ENCODE assay signal across 11 cellular contexts in genomic region chr10:70494536-70494935, GRCh38. TPM values are rescaled to one million over a fixed set of nuclear protein-coding genes. Genes with fewer than 3 reads are reported as not detected.
DNase-seq lines count a peak whose midpoint lies in the region; ATAC-seq, FAIRE-seq and TF ChIP-seq lines count a peak whose summit lies in the region.
"Had no signal": no experiment of that assay in that cellular context is flagged by ENCODE, and none has a peak within 500 bp of the region (broad histone marks: within the 10 kb centered on the region; RNA-seq: fewer than 3 reads in every experiment).

No MANE protein-coding gene starts in this region.

- DNase-seq in heart right ventricle, result no peak
- DNase-seq in right atrium auricular region (ENCODE audit: low spot score), result no peak
- no peak for DNase-seq in Peyer's patch
- DNase-seq in transverse colon, result no peak
- no peak for DNase-seq in HTR-8/SVneo (ENCODE audit: insufficient read length, low spot score)
- DNase-seq in stimulated activated naive CD4-positive, alpha-beta T cell (lab: John Stamatoyannopoulos, UW), result no peak
- DNase-seq: SJCRH30 had no signal

- H3K27ac ChIP-seq in heart right ventricle (peak overlapping the region in 9 of 10 donors; percentile 8 to 64 (median 24)), right atrium auricular region (no peak overlapping the region), Peyer's patch (peak overlapping the region; percentile 17 to 78 (median 50)), transverse colon (peak overlapping the region; percentile 35 to 53 (median 46))
- H3K27ac ChIP-seq: C4-2B, SJCRH30 had no signal

- H3K4me3 ChIP-seq in heart right ventricle (peak overlapping the region in 1 of 10 donors; percentile 2), right atrium auricular region (no peak overlapping the region), Peyer's patch (no peak overlapping the region), iPS-15b (ENCODE audit: low read depth, low read length) (no peak overlapping the region), transverse colon (no peak overlapping the region)
- H3K4me3 ChIP-seq: SJCRH30 had no signal

- H3K36me3 ChIP-seq in heart right ventricle, result peaks cover 0 to 7% (median 0%) of the 10 kb centered on the region in 9 donors
- H3K36me3 ChIP-seq in right atrium auricular region, result no peaks in the 10 kb centered on the region
- no peaks in the 10 kb centered on the region for H3K36me3 ChIP-seq in Peyer's patch
- H3K36me3 ChIP-seq in iPS-15b (ENCODE audit: control insufficient read depth, insufficient read depth, low read length), result no peaks in the 10 kb centered on the region
- no peaks in the 10 kb centered on the region for H3K36me3 ChIP-seq in transverse colon
- H3K36me3 ChIP-seq: SJCRH30 had no signal

- no peak for TF ChIP-seq CTCF in heart right ventricle (IDR thresholded peaks at IDR 0.05)
- TF ChIP-seq CTCF in right atrium auricular region (IDR thresholded peaks at IDR 0.05), result no peak
- TF ChIP-seq CTCF in Peyer's patch (IDR thresholded peaks at IDR 0.05), result no peak
- TF ChIP-seq CTCF in transverse colon (IDR thresholded peaks at IDR 0.05), result no peak

- FAIRE-seq in HTR-8/SVneo (lab: Jason Lieb, UNC), result no peak

- intact Hi-C loops in heart right ventricle (cut with DNase I) (no loop called here), transverse colon (cut with DNase I; ENCODE audit: low total_unique reads) (no loop called here)

- H3K27me3 ChIP-seq in heart right ventricle, result no peaks in the 10 kb centered on the region
- no peaks in the 10 kb centered on the region for H3K27me3 ChIP-seq in right atrium auricular region
- H3K27me3 ChIP-seq in Peyer's patch, result no peaks in the 10 kb centered on the region
- no peaks in the 10 kb centered on the region for H3K27me3 ChIP-seq in iPS-15b (ENCODE audit: control insufficient read depth, insufficient read depth, low read length)
- no peaks in the 10 kb centered on the region for H3K27me3 ChIP-seq in transverse colon
- H3K27me3 ChIP-seq: SJCRH30 had no signal

- TF ChIP-seq POLR2A in Peyer's patch (IDR thresholded peaks at IDR 0.05) (no peak), transverse colon (IDR thresholded peaks at IDR 0.05) (no peak)

- in situ Hi-C loops in transverse colon (cut with MboI; ENCODE audit: low pct_ligation_motif_present in 1 of 4, low pct_unique_long_range_greater_than_20kb in 1 of 4, low sequenced_read_pairs in 3 of 4), result no loop called here

- 59 to 72% methylated on average over 8 of the region's 8 CpGs for WGBS in heart right ventricle, 2 donors
- 57 to 66% methylated on average over 4 to 8 of the region's 8 CpGs for WGBS in transverse colon (ENCODE audit: low coverage in 1 of 2), 2 donors

- peaks cover 3 to 72% (median 45%) of the 10 kb centered on the region in 9 donors for H3K4me1 ChIP-seq in heart right ventricle
- H3K4me1 ChIP-seq in right atrium auricular region, result peaks cover 0 to 33% of the 10 kb centered on the region in 2 donors
- peaks cover 0 to 15% (median 13%) of the 10 kb centered on the region in 4 donors for H3K4me1 ChIP-seq in Peyer's patch
- H3K4me1 ChIP-seq in iPS-15b (ENCODE audit: control insufficient read depth, insufficient read depth, low read length), result peaks cover 15% of the 10 kb centered on the region
- peaks cover 0 to 26% (median 2%) of the 10 kb centered on the region in 4 donors for H3K4me1 ChIP-seq in transverse colon
- H3K4me1 ChIP-seq: SJCRH30 had no signal

- H3K9me3 ChIP-seq in heart right ventricle (no peaks in the 10 kb centered on the region), right atrium auricular region (no peaks in the 10 kb centered on the region), Peyer's patch (no peaks in the 10 kb centered on the region), iPS-15b (ENCODE audit: control insufficient read depth, insufficient read depth, low read length) (no peaks in the 10 kb centered on the region), transverse colon (no peaks in the 10 kb centered on the region)
- H3K9me3 ChIP-seq: SJCRH30 had no signal

- TF ChIP-seq EP300 in transverse colon (IDR thresholded peaks at IDR 0.05; ENCODE audit: low read depth), result no peak

- ATAC-seq in heart right ventricle, result peak in 4 of 8 donors; percentile 9 to 32 (median 25)
- ATAC-seq in HG02763 (IDR thresholded peaks at IDR 0.05; ENCODE audit: unreplicated experiment), result no peak

- peak overlapping the region; percentile 60 for H3K9ac ChIP-seq in iPS-15b (ENCODE audit: low read depth, low read length)

RNA-seq across cellular contexts. Expression of gene PALD1, which starts 16.0 kb away (rescaled TPM):
- total RNA-seq in heart right ventricle (10 to 100 TPM in 1 of 10 donors, 1 to 10 TPM in 9; 4.8 to 10.3 (median 6.1) TPM), right atrium auricular region (1 to 10 TPM; 4.9 to 8.5 TPM), Peyer's patch (10 to 100 TPM in 1 of 4 donors, 1 to 10 TPM in 3; 1.2 to 15.7 (median 3.6) TPM), transverse colon (1 to 10 TPM; 1.4 to 5.2 (median 4.0) TPM)
- 1 to 10 TPM; 4.1 to 5.6 TPM for polyA plus RNA-seq in heart right ventricle

RNA-seq across cellular contexts. Expression of gene NODAL, which starts 53.1 kb away (rescaled TPM):
- total RNA-seq in heart right ventricle (under 1 TPM in 1 of 10 donors, not detected in 9; 0.29 TPM), right atrium auricular region (not detected), Peyer's patch (not detected), transverse colon (not detected)
- polyA plus RNA-seq in heart right ventricle, result under 1 TPM in 1 of 2 donors, not detected in 1; 0.04 TPM
- total RNA-seq: HT-29, SJCRH30 had no signal

Comparison
In these comparisons a context has a peak if more than half of its experiments do, and no peak if none do; other contexts are left out.
1. H3K27ac ChIP-seq: peak in heart right ventricle (9 of 10), Peyer's patch (4 of 4) and transverse colon (4 of 4); none in right atrium auricular region (0 of 2).